ENCODE assay signal across 2 cellular contexts in the genomic region with DNA sequence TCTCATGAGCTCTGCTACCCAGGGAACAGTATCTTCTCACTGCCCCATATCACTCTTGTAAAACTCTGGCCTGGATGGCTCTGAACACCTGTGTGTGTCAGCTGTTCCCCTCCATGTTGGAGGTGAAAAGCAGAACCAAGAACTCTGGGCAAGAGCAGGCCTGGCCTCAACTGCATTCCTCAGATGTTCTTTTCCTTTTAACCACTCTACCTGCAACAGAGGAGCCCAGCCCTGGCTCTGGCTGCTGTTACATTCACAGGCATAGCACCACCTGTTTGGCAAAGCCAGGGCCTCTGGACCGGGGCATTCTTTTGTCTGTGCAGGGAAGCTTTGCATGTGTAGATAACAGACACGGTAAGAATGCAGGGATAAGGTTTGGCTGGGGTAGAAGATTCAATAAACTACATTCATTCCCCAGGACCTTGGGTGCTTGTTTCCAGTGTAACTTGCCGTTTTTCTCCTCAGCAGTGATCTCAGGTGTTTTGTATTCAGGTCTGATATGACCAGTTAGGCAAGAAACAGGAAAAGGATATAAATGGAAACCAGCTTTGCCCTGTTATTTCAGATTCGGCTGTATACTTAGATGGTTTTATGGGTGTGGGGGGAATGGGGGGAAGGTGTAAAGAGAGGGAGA.
TF ChIP-seq lines count a peak whose summit lies in the region.

No MANE protein-coding gene starts in this region.

TF ChIP-seq in WTC11, 78 proteins besides CTCF, POLR2A, EP300 and RAD21 (continued from another document):
- TF ChIP-seq, protein P1, sequence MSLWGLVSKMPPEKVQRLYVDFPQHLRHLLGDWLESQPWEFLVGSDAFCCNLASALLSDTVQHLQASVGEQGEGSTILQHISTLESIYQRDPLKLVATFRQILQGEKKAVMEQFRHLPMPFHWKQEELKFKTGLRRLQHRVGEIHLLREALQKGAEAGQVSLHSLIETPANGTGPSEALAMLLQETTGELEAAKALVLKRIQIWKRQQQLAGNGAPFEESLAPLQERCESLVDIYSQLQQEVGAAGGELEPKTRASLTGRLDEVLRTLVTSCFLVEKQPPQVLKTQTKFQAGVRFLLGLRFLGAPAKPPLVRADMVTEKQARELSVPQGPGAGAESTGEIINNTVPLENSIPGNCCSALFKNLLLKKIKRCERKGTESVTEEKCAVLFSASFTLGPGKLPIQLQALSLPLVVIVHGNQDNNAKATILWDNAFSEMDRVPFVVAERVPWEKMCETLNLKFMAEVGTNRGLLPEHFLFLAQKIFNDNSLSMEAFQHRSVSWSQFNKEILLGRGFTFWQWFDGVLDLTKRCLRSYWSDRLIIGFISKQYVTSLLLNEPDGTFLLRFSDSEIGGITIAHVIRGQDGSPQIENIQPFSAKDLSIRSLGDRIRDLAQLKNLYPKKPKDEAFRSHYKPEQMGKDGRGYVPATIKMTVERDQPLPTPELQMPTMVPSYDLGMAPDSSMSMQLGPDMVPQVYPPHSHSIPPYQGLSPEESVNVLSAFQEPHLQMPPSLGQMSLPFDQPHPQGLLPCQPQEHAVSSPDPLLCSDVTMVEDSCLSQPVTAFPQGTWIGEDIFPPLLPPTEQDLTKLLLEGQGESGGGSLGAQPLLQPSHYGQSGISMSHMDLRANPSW (CRISPR knock-in tag; conservative IDR thresholded peaks at IDR 0.05; ENCODE audit: low read depth), result no peak
- TF ChIP-seq MYBL2 (CRISPR knock-in tag; IDR thresholded peaks at IDR 0.05) (no peak), NR3C1 (CRISPR knock-in tag; conservative IDR thresholded peaks at IDR 0.05; ENCODE audit: low read depth) (no peak), RORB (CRISPR knock-in tag; IDR thresholded peaks at IDR 0.05) (no peak), PRRX2 (CRISPR knock-in tag; IDR thresholded peaks at IDR 0.05) (no peak), NR1H2 (CRISPR knock-in tag; IDR thresholded peaks at IDR 0.05) (no peak), CREM (CRISPR knock-in tag; IDR thresholded peaks at IDR 0.05) (no peak), SMAD3 (CRISPR knock-in tag; IDR thresholded peaks at IDR 0.05; ENCODE audit: borderline replicate concordance) (no peak), GTF2I (CRISPR knock-in tag; conservative IDR thresholded peaks at IDR 0.05) (no peak), ZNF671 (CRISPR knock-in tag; IDR thresholded peaks at IDR 0.05) (no peak)
- TF ChIP-seq, protein P2, sequence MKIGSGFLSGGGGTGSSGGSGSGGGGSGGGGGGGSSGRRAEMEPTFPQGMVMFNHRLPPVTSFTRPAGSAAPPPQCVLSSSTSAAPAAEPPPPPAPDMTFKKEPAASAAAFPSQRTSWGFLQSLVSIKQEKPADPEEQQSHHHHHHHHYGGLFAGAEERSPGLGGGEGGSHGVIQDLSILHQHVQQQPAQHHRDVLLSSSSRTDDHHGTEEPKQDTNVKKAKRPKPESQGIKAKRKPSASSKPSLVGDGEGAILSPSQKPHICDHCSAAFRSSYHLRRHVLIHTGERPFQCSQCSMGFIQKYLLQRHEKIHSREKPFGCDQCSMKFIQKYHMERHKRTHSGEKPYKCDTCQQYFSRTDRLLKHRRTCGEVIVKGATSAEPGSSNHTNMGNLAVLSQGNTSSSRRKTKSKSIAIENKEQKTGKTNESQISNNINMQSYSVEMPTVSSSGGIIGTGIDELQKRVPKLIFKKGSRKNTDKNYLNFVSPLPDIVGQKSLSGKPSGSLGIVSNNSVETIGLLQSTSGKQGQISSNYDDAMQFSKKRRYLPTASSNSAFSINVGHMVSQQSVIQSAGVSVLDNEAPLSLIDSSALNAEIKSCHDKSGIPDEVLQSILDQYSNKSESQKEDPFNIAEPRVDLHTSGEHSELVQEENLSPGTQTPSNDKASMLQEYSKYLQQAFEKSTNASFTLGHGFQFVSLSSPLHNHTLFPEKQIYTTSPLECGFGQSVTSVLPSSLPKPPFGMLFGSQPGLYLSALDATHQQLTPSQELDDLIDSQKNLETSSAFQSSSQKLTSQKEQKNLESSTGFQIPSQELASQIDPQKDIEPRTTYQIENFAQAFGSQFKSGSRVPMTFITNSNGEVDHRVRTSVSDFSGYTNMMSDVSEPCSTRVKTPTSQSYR (CRISPR knock-in tag; IDR thresholded peaks at IDR 0.05), result no peak
- TF ChIP-seq, protein P3, sequence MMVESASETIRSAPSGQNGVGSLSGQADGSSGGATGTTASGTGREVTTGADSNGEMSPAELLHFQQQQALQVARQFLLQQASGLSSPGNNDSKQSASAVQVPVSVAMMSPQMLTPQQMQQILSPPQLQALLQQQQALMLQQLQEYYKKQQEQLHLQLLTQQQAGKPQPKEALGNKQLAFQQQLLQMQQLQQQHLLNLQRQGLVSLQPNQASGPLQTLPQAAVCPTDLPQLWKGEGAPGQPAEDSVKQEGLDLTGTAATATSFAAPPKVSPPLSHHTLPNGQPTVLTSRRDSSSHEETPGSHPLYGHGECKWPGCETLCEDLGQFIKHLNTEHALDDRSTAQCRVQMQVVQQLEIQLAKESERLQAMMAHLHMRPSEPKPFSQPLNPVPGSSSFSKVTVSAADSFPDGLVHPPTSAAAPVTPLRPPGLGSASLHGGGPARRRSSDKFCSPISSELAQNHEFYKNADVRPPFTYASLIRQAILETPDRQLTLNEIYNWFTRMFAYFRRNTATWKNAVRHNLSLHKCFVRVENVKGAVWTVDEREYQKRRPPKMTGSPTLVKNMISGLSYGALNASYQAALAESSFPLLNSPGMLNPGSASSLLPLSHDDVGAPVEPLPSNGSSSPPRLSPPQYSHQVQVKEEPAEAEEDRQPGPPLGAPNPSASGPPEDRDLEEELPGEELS (CRISPR knock-in tag; IDR thresholded peaks at IDR 0.05), result no peak

TF ChIP-seq in SK-N-SH, 30 proteins besides CTCF, POLR2A, EP300 and RAD21 (continued from another document):
- TF ChIP-seq, protein P4, sequence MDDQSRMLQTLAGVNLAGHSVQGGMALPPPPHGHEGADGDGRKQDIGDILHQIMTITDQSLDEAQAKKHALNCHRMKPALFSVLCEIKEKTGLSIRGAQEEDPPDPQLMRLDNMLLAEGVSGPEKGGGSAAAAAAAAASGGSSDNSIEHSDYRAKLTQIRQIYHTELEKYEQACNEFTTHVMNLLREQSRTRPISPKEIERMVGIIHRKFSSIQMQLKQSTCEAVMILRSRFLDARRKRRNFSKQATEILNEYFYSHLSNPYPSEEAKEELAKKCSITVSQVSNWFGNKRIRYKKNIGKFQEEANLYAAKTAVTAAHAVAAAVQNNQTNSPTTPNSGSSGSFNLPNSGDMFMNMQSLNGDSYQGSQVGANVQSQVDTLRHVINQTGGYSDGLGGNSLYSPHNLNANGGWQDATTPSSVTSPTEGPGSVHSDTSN (IDR thresholded peaks at IDR 0.05), result no peak
- no peak for TF ChIP-seq EZH2phosphoT487 (IDR thresholded peaks at IDR 0.05; ENCODE audit: borderline replicate concordance, low read depth)
- no peak for TF ChIP-seq SMC3 (IDR thresholded peaks at IDR 0.05; ENCODE audit: low read depth, low read length)
- TF ChIP-seq, protein P5, sequence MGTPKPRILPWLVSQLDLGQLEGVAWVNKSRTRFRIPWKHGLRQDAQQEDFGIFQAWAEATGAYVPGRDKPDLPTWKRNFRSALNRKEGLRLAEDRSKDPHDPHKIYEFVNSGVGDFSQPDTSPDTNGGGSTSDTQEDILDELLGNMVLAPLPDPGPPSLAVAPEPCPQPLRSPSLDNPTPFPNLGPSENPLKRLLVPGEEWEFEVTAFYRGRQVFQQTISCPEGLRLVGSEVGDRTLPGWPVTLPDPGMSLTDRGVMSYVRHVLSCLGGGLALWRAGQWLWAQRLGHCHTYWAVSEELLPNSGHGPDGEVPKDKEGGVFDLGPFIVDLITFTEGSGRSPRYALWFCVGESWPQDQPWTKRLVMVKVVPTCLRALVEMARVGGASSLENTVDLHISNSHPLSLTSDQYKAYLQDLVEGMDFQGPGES (IDR thresholded peaks at IDR 0.05; ENCODE audit: low read depth, low read length), result no peak
- TF ChIP-seq RFX5 (IDR thresholded peaks at IDR 0.05; ENCODE audit: low read length), result no peak
- no peak for TF ChIP-seq TCF12 (IDR thresholded peaks at IDR 0.05)
- no peak for TF ChIP-seq NFIC (IDR thresholded peaks at IDR 0.05; ENCODE audit: borderline replicate concordance)
- no peak for TF ChIP-seq SIN3A (IDR thresholded peaks at IDR 0.05; ENCODE audit: borderline replicate concordance, low read depth, low read length)
- TF ChIP-seq CHD2 (IDR thresholded peaks at IDR 0.05; ENCODE audit: low read length, partially characterized antibody), result no peak
- TF ChIP-seq, protein P6, sequence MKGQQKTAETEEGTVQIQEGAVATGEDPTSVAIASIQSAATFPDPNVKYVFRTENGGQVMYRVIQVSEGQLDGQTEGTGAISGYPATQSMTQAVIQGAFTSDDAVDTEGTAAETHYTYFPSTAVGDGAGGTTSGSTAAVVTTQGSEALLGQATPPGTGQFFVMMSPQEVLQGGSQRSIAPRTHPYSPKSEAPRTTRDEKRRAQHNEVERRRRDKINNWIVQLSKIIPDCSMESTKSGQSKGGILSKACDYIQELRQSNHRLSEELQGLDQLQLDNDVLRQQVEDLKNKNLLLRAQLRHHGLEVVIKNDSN (IDR thresholded peaks at IDR 0.05; ENCODE audit: borderline replicate concordance, low read depth), result no peak
- TF ChIP-seq TEAD4 (IDR thresholded peaks at IDR 0.05; ENCODE audit: borderline replicate concordance, insufficient read depth), result no peak
- TF ChIP-seq TAF1 (IDR thresholded peaks at IDR 0.05; ENCODE audit: borderline replicate concordance, low read depth, low read length), result no peak
